9 cellular contexts compared by ENCODE assay signal in genomic region chr20:1844723-1845523, GRCh38.
A peak's percentile ranks its signal among the peaks of the same experiment; 100 is the strongest.
DNase-seq lines count a peak whose midpoint lies in the region; ATAC-seq, FAIRE-seq and TF ChIP-seq lines count a peak whose summit lies in the region.
"Had no signal": no experiment of that assay in that cellular context is flagged by ENCODE, and none has a peak within 500 bp of the region (broad histone marks: within the 10 kb centered on the region; RNA-seq: fewer than 3 reads in every experiment).

No MANE protein-coding gene starts in this region.

- H3K27me3 ChIP-seq in neutrophil: no peaks in the 10 kb centered on the region

- no peak for TF ChIP-seq CTCF in GM10266 (IDR thresholded peaks at IDR 0.05; ENCODE audit: control insufficient read depth, insufficient read depth, low read depth, missing control alignments)
- no peak for TF ChIP-seq CTCF in neutrophil (IDR thresholded peaks at IDR 0.05)

- H3K36me3 ChIP-seq in neutrophil: no peaks in the 10 kb centered on the region

- peak; percentile 88 for DNase-seq in GM10266 (ENCODE audit: extremely low spot score)
- DNase-seq in HTR-8/SVneo (ENCODE audit: insufficient read length, low spot score): no peak
- peak; percentile 50 for DNase-seq in astrocyte of the hippocampus (ENCODE audit: low read depth, low spot score)
- DNase-seq in NCI-H2196 treated with DMSO at 0.1 percent for 48 hours (lab: John Stamatoyannopoulos, UW; ENCODE audit: unreplicated experiment): no peak
- no peak for DNase-seq in LoVo (ENCODE audit: low spot score)
- DNase-seq in NCI-H748 treated with DMSO at 0.1 percent for 48 hours (lab: John Stamatoyannopoulos, UW): no peak

- peak; percentile 89 for ATAC-seq in GM21390 (IDR thresholded peaks at IDR 0.05; ENCODE audit: unreplicated experiment)

- no peak overlapping the region for H3K4me3 ChIP-seq in neutrophil (ENCODE audit: low read depth in 1 of 2, low read length in 1 of 2)

- no peaks in the 10 kb centered on the region for H3K9me3 ChIP-seq in neutrophil

- FAIRE-seq in HTR-8/SVneo (lab: Jason Lieb, UNC): peak; percentile 49

- H3K4me1 ChIP-seq in neutrophil (ENCODE audit: control insufficient read depth in 1 of 2, insufficient read depth in 1 of 2, low read depth in 1 of 2, low read length in 1 of 2): peaks cover 95 to 100% of the 10 kb centered on the region in 2 experiments

- H3K27ac ChIP-seq in neutrophil: peak overlapping the region; percentile 71
- H3K27ac ChIP-seq: epithelial cell of prostate had no signal

Comparison
In these comparisons a context has a peak if more than half of its experiments do, and no peak if none do; other contexts are left out.
1. DNase-seq: peak in GM10266 (single experiment) and astrocyte of the hippocampus (single experiment); none in HTR-8/SVneo (single experiment), NCI-H2196 treated with DMSO at 0.1 percent for 48 hours (single experiment), LoVo (single experiment) and NCI-H748 treated with DMSO at 0.1 percent for 48 hours (single experiment).